Comparison of ENCODE assay signal across 18 cellular contexts in genomic region chr17:60167095-60167741, GRCh38. TPM values are rescaled to one million over a fixed set of nuclear protein-coding genes. Genes with fewer than 3 reads are reported as not detected.
A peak's percentile ranks its signal among the peaks of the same experiment; 100 is the strongest.
DNase-seq lines count a peak whose midpoint lies in the region; ATAC-seq and TF ChIP-seq lines count a peak whose summit lies in the region.
"Had no signal": no experiment of that assay in that cellular context is flagged by ENCODE, and none has a peak within 500 bp of the region (broad histone marks: within the 10 kb centered on the region; RNA-seq: fewer than 3 reads in every experiment).

No MANE protein-coding gene starts in this region.

- H3K4me1 Mint-ChIP-seq in dendritic cell treated with granulocyte-macrophage colony-stimulating factor and Interleukin-4, amounts not matched to agents 40 ng/mL and 50 ng/mL, for 4 days (ENCODE audit: low read depth) = peaks cover 61% of the 10 kb centered on the region

- H3K27me3 ChIP-seq in DND-41 (ENCODE audit: insufficient read depth, low read length, poor library complexity) = no peaks in the 10 kb centered on the region
- peaks cover 17% of the 10 kb centered on the region for H3K27me3 ChIP-seq in osteoblast (ENCODE audit: insufficient read depth, low read length)

- no peaks in the 10 kb centered on the region for H3K79me2 ChIP-seq in DND-41 (ENCODE audit: insufficient read depth, low read length)
- H3K79me2 ChIP-seq in osteoblast (ENCODE audit: insufficient read depth, low read length) = no peaks in the 10 kb centered on the region

- no peaks in the 10 kb centered on the region for H3K36me3 ChIP-seq in DND-41 (ENCODE audit: insufficient read depth, low read length)
- H3K36me3 ChIP-seq in osteoblast (ENCODE audit: insufficient read depth, low read length) = peaks cover 2% of the 10 kb centered on the region

- H3K27ac ChIP-seq in DND-41 (ENCODE audit: low read length) (no peak overlapping the region), osteoblast (ENCODE audit: low read depth, low read length) (no peak overlapping the region)

- H3K9ac ChIP-seq in DND-41 (ENCODE audit: low read depth, low read length) = no peak overlapping the region

- no peaks in the 10 kb centered on the region for H4K20me1 ChIP-seq in DND-41 (ENCODE audit: insufficient read depth, low read length)
- H4K20me1 ChIP-seq in osteoblast (ENCODE audit: insufficient read depth, low read length) = no peaks in the 10 kb centered on the region

- H3K4me3 ChIP-seq in DND-41 (ENCODE audit: low read depth in 1 of 2, low read length in 2 of 2) = no peak overlapping the region
- H3K4me3 ChIP-seq in osteoblast (ENCODE audit: insufficient read depth, low read length) = no peak overlapping the region

- intact Hi-C loops in dendritic cell treated with granulocyte-macrophage colony-stimulating factor and Interleukin-4, amounts not matched to agents 40 ng/mL and 50 ng/mL, for 4 days (cut with micrococcal nuclease) = no loop called here

- DNase-seq in DND-41 = no peak
- DNase-seq in NCI-H1092 treated with DMSO at 0.1 percent for 48 hours (lab: John Stamatoyannopoulos, UW) = peak; percentile 92
- peak; percentile 21 for DNase-seq in osteoblast (ENCODE audit: insufficient read length, low spot score, missing footprints)
- DNase-seq in GM03348 (ENCODE audit: low spot score) = no peak
- DNase-seq in RPMI8226 = no peak
- DNase-seq in cerebellar cortex (ENCODE audit: low spot score) = no peak
- DNase-seq: activated naive CD4-positive, alpha-beta T cell treated with anti-CD3 and anti-CD28 coated beads for 36 hours; CD8-positive, alpha-beta T cell; effector CD4-positive, alpha-beta T cell; NCI-H1417 treated with DMSO at 0.1 percent for 48 hours; NCI-H510A had no signal

- no peaks in the 10 kb centered on the region for H3K36me3 Mint-ChIP-seq in dendritic cell treated with granulocyte-macrophage colony-stimulating factor and Interleukin-4, amounts not matched to agents 40 ng/mL and 50 ng/mL, for 4 days (ENCODE audit: low read depth)
- H3K36me3 Mint-ChIP-seq: brain; CD8-positive, alpha-beta T cell; mesothelial cell of epicardium had no signal

- peaks cover 1% of the 10 kb centered on the region for H3K27me3 Mint-ChIP-seq in dendritic cell treated with granulocyte-macrophage colony-stimulating factor and Interleukin-4, amounts not matched to agents 40 ng/mL and 50 ng/mL, for 4 days

- ATAC-seq in DND-41 (ENCODE audit: insufficient read depth, low read depth) = no peak
- no peak for ATAC-seq in HG03045 (IDR thresholded peaks at IDR 0.05; ENCODE audit: unreplicated experiment)
- ATAC-seq: CD8-positive, alpha-beta T cell; HCT116 had no signal

- peaks cover 16% of the 10 kb centered on the region for H3K4me1 ChIP-seq in DND-41 (ENCODE audit: insufficient read depth, low read length)
- H3K4me1 ChIP-seq in osteoblast (ENCODE audit: insufficient read depth, low read length) = peaks cover 10% of the 10 kb centered on the region

- H2AFZ ChIP-seq in DND-41 (ENCODE audit: low read depth, low read length) (peak overlapping the region; percentile 38; the same call in 1 of the 2 replicates), osteoblast (ENCODE audit: low read length) (no peak overlapping the region)

- H3K4me3 Mint-ChIP-seq in dendritic cell treated with granulocyte-macrophage colony-stimulating factor and Interleukin-4, amounts not matched to agents 40 ng/mL and 50 ng/mL, for 4 days = no peak overlapping the region
- H3K4me3 Mint-ChIP-seq: activated naive CD4-positive, alpha-beta T cell treated with anti-CD3 and anti-CD28 coated beads for 36 hours; brain; CD8-positive, alpha-beta T cell; mesothelial cell of epicardium; T-helper 1 cell treated with Interleukin-12 subunit alpha and Interleukin-12 subunit beta and Interleukin-4 antibody, amounts not matched to agents 30 μg/mL and 1 μg/mL, for 36 hours had no signal

- H3K27ac Mint-ChIP-seq in dendritic cell treated with granulocyte-macrophage colony-stimulating factor and Interleukin-4, amounts not matched to agents 40 ng/mL and 50 ng/mL, for 4 days = peak overlapping the region; percentile 42
- H3K27ac Mint-ChIP-seq: brain; CD8-positive, alpha-beta T cell; mesothelial cell of epicardium had no signal

- no peaks in the 10 kb centered on the region for H3K9me3 Mint-ChIP-seq in dendritic cell treated with granulocyte-macrophage colony-stimulating factor and Interleukin-4, amounts not matched to agents 40 ng/mL and 50 ng/mL, for 4 days
- H3K9me3 Mint-ChIP-seq: activated naive CD4-positive, alpha-beta T cell treated with anti-CD3 and anti-CD28 coated beads for 36 hours; CD8-positive, alpha-beta T cell; mesothelial cell of epicardium; T-helper 1 cell treated with Interleukin-12 subunit alpha and Interleukin-12 subunit beta and Interleukin-4 antibody, amounts not matched to agents 30 μg/mL and 1 μg/mL, for 36 hours had no signal

- H3K9me3 ChIP-seq in DND-41 (ENCODE audit: insufficient read depth, low read length, severe bottlenecking) (no peaks in the 10 kb centered on the region), osteoblast (ENCODE audit: low read depth, low read length) (no peaks in the 10 kb centered on the region)

- H3K4me2 ChIP-seq in DND-41 (ENCODE audit: insufficient read depth, low read length) (no peak overlapping the region), osteoblast (ENCODE audit: insufficient read depth, low read length) (no peak overlapping the region)

- TF ChIP-seq CTCF in DND-41 (IDR thresholded peaks at IDR 0.05; ENCODE audit: borderline replicate concordance, extremely low read depth, low read length, poor library complexity, severe bottlenecking) = no peak
- TF ChIP-seq CTCF in osteoblast (IDR thresholded peaks at IDR 0.05; ENCODE audit: extremely low read depth, low read depth, low read length) = no peak

RNA-seq across cellular contexts. Expression of gene CA4, which starts 17.4 kb away (rescaled TPM):
- total RNA-seq in osteoblast = not detected in 2 replicates
- total RNA-seq: activated naive CD4-positive, alpha-beta T cell treated with anti-CD3 and anti-CD28 coated beads for 36 hours; CD8-positive, alpha-beta T cell; G401; mesothelial cell of epicardium had no signal

Comparison
In these comparisons a context has a peak if more than half of its experiments do, and no peak if none do; other contexts are left out.
1. DNase-seq: peak in NCI-H1092 treated with DMSO at 0.1 percent for 48 hours (single experiment) and osteoblast (single experiment); none in DND-41 (single experiment), GM03348 (single experiment), RPMI8226 (single experiment) and cerebellar cortex (single experiment).